In genomic region chr20:38748097-38748862, GRCh38 we compare ENCODE assay signal across 8 cellular contexts. TPM values are rescaled to one million over a fixed set of nuclear protein-coding genes. Genes with fewer than 3 reads are reported as not detected.
DNase-seq lines count a peak whose midpoint lies in the region; ATAC-seq, FAIRE-seq and TF ChIP-seq lines count a peak whose summit lies in the region.

Gene ACTR5 (plus strand): TSS chr20:38748460. CDS start chr20:38748479, 19 bp downstream.

- H3K27ac Mint-ChIP-seq in WTC11 = peak within 1 kb of the TSS; percentile 99
- H3K27ac Mint-ChIP-seq in immature natural killer cell = peak within 1 kb of the TSS; percentile 97 to 100 (median 100)

- H3K9me3 Mint-ChIP-seq in WTC11 (no peaks in the 10 kb centered on the region), immature natural killer cell (no peaks in the 10 kb centered on the region)

- FAIRE-seq in bronchial epithelial cell (lab: Jason Lieb, UNC) = no peak

- peak within 1 kb of the TSS; percentile 97 for H2AFZ ChIP-seq in smooth muscle cell (ENCODE audit: low read depth)

- H3K4me1 ChIP-seq in smooth muscle cell (ENCODE audit: low read depth) = peaks cover 3% of the 10 kb centered on the region

- H3K4me2 ChIP-seq in smooth muscle cell = peak within 1 kb of the TSS; percentile 97

- DNase-seq in AG09309 (ENCODE audit: low read depth) (peak; percentile 42), NCI-H2227 treated with DMSO at 0.1 percent for 48 hours (lab: John Stamatoyannopoulos, UW) (peak; percentile 95), WTC11 (ENCODE audit: low spot score) (peak; percentile 97), bronchial epithelial cell (ENCODE audit: low read depth) (peak; percentile 75), immature natural killer cell (peak; percentile 98 to 99 (median 98)), smooth muscle cell (lab: John Stamatoyannopoulos, UW; ENCODE audit: unreplicated experiment) (peak; percentile 94)

- CTCF ChIA-PET in WTC11 (lab: Charles Lee) = interaction anchor here (0.7 to 7.4 kb wide), 12 partner anchors 17 to 411 kb away, joined by 3 to 127 read pairs (median 8); partner anchors contain the start of genes PPP1R16B and SLC32A1

- no peaks in the 10 kb centered on the region for H3K79me2 ChIP-seq in smooth muscle cell (ENCODE audit: low read depth)

- peak within 1 kb of the TSS; percentile 77 for H3K9ac ChIP-seq in smooth muscle cell (ENCODE audit: low read depth)

- peaks cover 4% of the 10 kb centered on the region for H3K36me3 ChIP-seq in bronchial epithelial cell (ENCODE audit: control insufficient read depth, insufficient read depth, low read length)
- H3K36me3 ChIP-seq in smooth muscle cell (ENCODE audit: low read depth) = no peaks in the 10 kb centered on the region

- peak within 1 kb of the TSS; percentile 96 for H3K4me3 Mint-ChIP-seq in WTC11
- H3K4me3 Mint-ChIP-seq in immature natural killer cell = peak within 1 kb of the TSS; percentile 95 to 99 (median 98)

- H4K20me1 ChIP-seq in smooth muscle cell (ENCODE audit: low read depth) = peaks cover 6% of the 10 kb centered on the region

- H3K27me3 ChIP-seq in bronchial epithelial cell (ENCODE audit: control insufficient read depth, insufficient read depth, low read length) (no peaks in the 10 kb centered on the region), smooth muscle cell (ENCODE audit: low read depth) (no peaks in the 10 kb centered on the region)

- 1% methylated on average over 62 of the region's 84 CpGs for WGBS in smooth muscle cell (ENCODE audit: low lambda C conversion rate)

- ATAC-seq in GM19025 (IDR thresholded peaks at IDR 0.05; ENCODE audit: low read depth, unreplicated experiment) = peak; percentile 87
- ATAC-seq in HG03196 (IDR thresholded peaks at IDR 0.05; ENCODE audit: unreplicated experiment) = peak; percentile 85
- peak; percentile 94 for ATAC-seq in WTC11

- H3K4me1 Mint-ChIP-seq in WTC11 = peaks cover 20% of the 10 kb centered on the region
- H3K4me1 Mint-ChIP-seq in immature natural killer cell = peaks cover 27 to 33% of the 10 kb centered on the region in 2 donors

- POLR2A ChIA-PET in WTC11 (lab: Charles Lee) = interaction anchor here (0.8 to 1.8 kb wide), 5 partner anchors 12 to 47 kb away, joined by 3 to 6 read pairs (median 5); partner anchors contain the start of gene SLC32A1

- H3K4me3 ChIP-seq in AG09309 (ENCODE audit: control insufficient read depth, low read depth, low read length) = peak within 1 kb of the TSS; percentile 79
- peak within 1 kb of the TSS; percentile 93 for H3K4me3 ChIP-seq in bronchial epithelial cell (ENCODE audit: low read depth, low read length)
- H3K4me3 ChIP-seq in smooth muscle cell = peak within 1 kb of the TSS; percentile 91

- peak within 1 kb of the TSS; percentile 85 for H3K27ac ChIP-seq in smooth muscle cell (ENCODE audit: low read depth)

- no peak for TF ChIP-seq CTCF in AG09309 (IDR thresholded peaks at IDR 0.05; ENCODE audit: control insufficient read depth, insufficient read depth, low read depth, low read length, missing control alignments)
- no peak for TF ChIP-seq CTCF in WTC11 (IDR thresholded peaks at IDR 0.05)
- TF ChIP-seq CTCF in bronchial epithelial cell (IDR thresholded peaks at IDR 0.05; ENCODE audit: insufficient read depth, low read length, severe bottlenecking) = no peak
- TF ChIP-seq CTCF in smooth muscle cell (IDR thresholded peaks at IDR 0.05; ENCODE audit: borderline replicate concordance, insufficient read depth, poor library complexity, severe bottlenecking) = no peak

- H3K36me3 Mint-ChIP-seq in WTC11 (peaks cover 6% of the 10 kb centered on the region), immature natural killer cell (peaks cover 8 to 14% (median 11%) of the 10 kb centered on the region in 3 donors)

- H3F3A ChIP-seq in smooth muscle cell (ENCODE audit: low read depth) = no peaks in the 10 kb centered on the region

- H3K27me3 Mint-ChIP-seq in WTC11 (ENCODE audit: low read depth) (peaks cover 32% of the 10 kb centered on the region), immature natural killer cell (ENCODE audit: low read depth in 3 of 3) (peaks cover 3 to 10% (median 10%) of the 10 kb centered on the region in 3 donors)

- H3K9me3 ChIP-seq in smooth muscle cell (replicated peaks; ENCODE audit: low read depth) = no peaks in the 10 kb centered on the region

TF ChIP-seq in WTC11, 78 proteins besides CTCF, POLR2A, EP300 and RAD21 (continues in another document):
- no peak for TF ChIP-seq PRRX2 (CRISPR knock-in tag; IDR thresholded peaks at IDR 0.05)
- peak; percentile 84; the same call in 1 of the 2 replicates for TF ChIP-seq TCF7 (CRISPR knock-in tag; IDR thresholded peaks at IDR 0.05; ENCODE audit: low read depth)
- TF ChIP-seq STAT6 (CRISPR knock-in tag; conservative IDR thresholded peaks at IDR 0.05; ENCODE audit: low read depth) = 0 out of 2 replicates have a peak, but pooled peaks have one; percentile 62
- TF ChIP-seq FOXP4 (CRISPR knock-in tag; IDR thresholded peaks at IDR 0.05) = peak; percentile 29; the same call in 1 of the 2 replicates
- no peak for TF ChIP-seq ERG (CRISPR knock-in tag; IDR thresholded peaks at IDR 0.05)
- TF ChIP-seq CREB1 (CRISPR knock-in tag; IDR thresholded peaks at IDR 0.05) = no peak
- no peak for TF ChIP-seq TEAD4 (CRISPR knock-in tag; IDR thresholded peaks at IDR 0.05)
- TF ChIP-seq ATF2 (CRISPR knock-in tag; IDR thresholded peaks at IDR 0.05; ENCODE audit: borderline replicate concordance, low read depth) = no peak
- TF ChIP-seq ZBTB21 (CRISPR knock-in tag; IDR thresholded peaks at IDR 0.05; ENCODE audit: borderline replicate concordance) = peak; percentile 92
- 0 out of 2 replicates have a peak, but pooled peaks have one; percentile 24 for TF ChIP-seq NR2C2 (CRISPR knock-in tag; IDR thresholded peaks at IDR 0.05)

RNA-seq across cellular contexts. Expression of gene ACTR5, which starts in this region (rescaled TPM):
- 9.8 to 12.0 TPM (median 11.5 TPM) in 3 replicates for total RNA-seq in WTC11 (2021)
- 12.4 and 20.3 TPM in 2 replicates for total RNA-seq in bronchial epithelial cell
- 10 to 100 TPM in 1 of 3 donors, 1 to 10 TPM in 2; 8.0 to 11.1 (median 8.7) TPM for polyA plus RNA-seq in immature natural killer cell
- total RNA-seq in smooth muscle cell = 7.1 and 9.8 TPM in 2 replicates
- 6.4 and 6.9 TPM in 2 replicates for polyA plus RNA-seq in smooth muscle cell

Comparison
In these comparisons a context has a peak if more than half of its experiments do, and no peak if none do; other contexts are left out.
1. Peak in every context shown above with its lines: DNase-seq, ATAC-seq, H3K4me3 ChIP-seq and H3K27ac ChIP-seq.
2. DNase-seq: peak in every context shown above with its lines; median percentile 98 in immature natural killer cell; 97 in WTC11; 95 in NCI-H2227 treated with DMSO at 0.1 percent for 48 hours; 94 in smooth muscle cell; 75 in bronchial epithelial cell; 42 in AG09309.